Comparison of ENCODE assay signal across 8 cellular contexts in the genomic region with DNA sequence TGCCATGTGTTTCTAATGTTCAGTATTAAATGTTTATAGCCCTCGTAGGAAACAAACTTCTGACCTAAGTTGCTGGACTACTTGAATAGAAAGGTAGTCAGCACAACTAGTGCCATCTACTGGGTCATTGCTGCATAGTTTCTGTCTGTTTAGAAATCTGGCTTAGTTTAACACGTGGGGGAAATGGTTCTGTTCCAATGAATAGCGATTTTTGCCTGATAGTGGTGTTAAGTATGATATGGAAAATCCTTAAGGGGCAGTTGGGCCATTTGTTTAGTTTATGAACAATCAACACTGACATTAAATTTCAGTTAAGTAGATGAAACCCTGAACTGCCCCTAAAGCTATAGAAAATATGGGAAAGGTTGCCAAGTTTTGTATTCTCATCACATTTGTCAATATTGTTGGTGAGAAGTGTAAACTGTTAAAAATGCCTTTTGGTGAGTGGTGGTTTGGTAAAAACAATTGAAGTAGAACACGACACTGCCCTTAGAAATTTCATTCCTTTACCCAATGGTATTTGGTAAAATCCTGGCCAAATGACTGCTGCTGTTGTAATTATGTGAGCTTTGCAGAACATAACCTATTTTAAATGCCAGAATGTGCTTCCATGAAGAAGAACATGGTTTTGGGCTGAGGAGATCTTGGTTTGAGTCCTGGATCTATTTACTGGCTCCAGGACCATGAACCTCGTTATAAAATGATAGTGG. TPM values are rescaled to one million over a fixed set of nuclear protein-coding genes. Genes with fewer than 3 reads are reported as not detected.
DNase-seq lines count a peak whose midpoint lies in the region; ATAC-seq and TF ChIP-seq lines count a peak whose summit lies in the region.

No MANE protein-coding gene starts in this region.

- TF ChIP-seq EP300 in ovary (IDR thresholded peaks at IDR 0.05) = no peak

- H3K36me3 Mint-ChIP-seq in activated CD8-positive, alpha-beta T cell treated with anti-CD3 and anti-CD28 coated beads, Interleukin-2, amount 10 ng/mL, durations not matched to agents 7 days and 5 days (ENCODE audit: low read depth) = peaks cover 32% of the 10 kb centered on the region
- H3K36me3 Mint-ChIP-seq in mesothelial cell of epicardium = no peaks in the 10 kb centered on the region

- H3K27ac ChIP-seq in ovary = no peak overlapping the region

- H3K4me3 ChIP-seq in ovary = no peak overlapping the region

- no peaks in the 10 kb centered on the region for H3K27me3 Mint-ChIP-seq in activated CD8-positive, alpha-beta T cell treated with anti-CD3 and anti-CD28 coated beads, Interleukin-2, amount 10 ng/mL, durations not matched to agents 7 days and 5 days (ENCODE audit: low read depth)
- no peaks in the 10 kb centered on the region for H3K27me3 Mint-ChIP-seq in mesothelial cell of epicardium (ENCODE audit: low read depth)

- peak; percentile 25 to 41 (median 32) for TF ChIP-seq CTCF in ovary (IDR thresholded peaks at IDR 0.05)
- TF ChIP-seq CTCF in mesothelial cell of epicardium (IDR thresholded peaks at IDR 0.05; ENCODE audit: unreplicated experiment) = no peak

- no peaks in the 10 kb centered on the region for H3K4me1 ChIP-seq in ovary (ENCODE audit: insufficient read depth)

- 5 to 9% (median 5%) methylated on average over 5 of the region's 5 CpGs for WGBS in ovary, 3 donors

- no peak overlapping the region for H3K27ac Mint-ChIP-seq in activated CD8-positive, alpha-beta T cell treated with anti-CD3 and anti-CD28 coated beads, Interleukin-2, amount 10 ng/mL, durations not matched to agents 7 days and 5 days
- H3K27ac Mint-ChIP-seq in mesothelial cell of epicardium = no peak overlapping the region

- CTCF ChIA-PET in activated CD8-positive, alpha-beta T cell treated with anti-CD3 and anti-CD28 coated beads, Interleukin-2, amount 10 ng/mL, durations not matched to agents 7 days and 5 days (lab: Charles Lee) = interaction anchor here (0.6 to 2.2 kb wide), 21 partner anchors 9 to 471 kb away, joined by 3 to 26 read pairs (median 5); no protein-coding TSS in a partner anchor

- intact Hi-C loops in ovary (cut with DNase I) = loop anchor here in 3 of 4 donors (5.0 to 10.0 kb wide), 3 partner anchors 126 to 136 kb away; no protein-coding TSS in a partner anchor

- H3K36me3 ChIP-seq in ovary = no peaks in the 10 kb centered on the region

- no peak overlapping the region for H3K4me3 Mint-ChIP-seq in activated CD8-positive, alpha-beta T cell treated with anti-CD3 and anti-CD28 coated beads, Interleukin-2, amount 10 ng/mL, durations not matched to agents 7 days and 5 days
- no peak overlapping the region for H3K4me3 Mint-ChIP-seq in mesothelial cell of epicardium

- DNase-seq in DMS 273 treated with DMSO at 0.1 percent for 48 hours (lab: John Stamatoyannopoulos, UW) (peak; percentile 45), NCI-H526 treated with DMSO at 0.1 percent for 48 hours (lab: John Stamatoyannopoulos, UW) (peak; percentile 41), fibroblast of the conjunctiva (ENCODE audit: low read depth) (peak; percentile 89), ovary (peak in 1 of 5 donors; percentile 42), mesothelial cell of epicardium (ENCODE audit: low spot score in 2 of 2, unreplicated experiment in 2 of 2) (no peak)
- DNase-seq in activated CD8-positive, alpha-beta T cell treated with anti-CD3 and anti-CD28 coated beads, Interleukin-2, amount 10 ng/mL, durations not matched to agents 7 days and 5 days = peak; percentile 74

- no peaks in the 10 kb centered on the region for H3K27me3 ChIP-seq in ovary

- peaks cover 18% of the 10 kb centered on the region for H3K4me1 Mint-ChIP-seq in activated CD8-positive, alpha-beta T cell treated with anti-CD3 and anti-CD28 coated beads, Interleukin-2, amount 10 ng/mL, durations not matched to agents 7 days and 5 days (ENCODE audit: low read depth)
- peaks cover 24% of the 10 kb centered on the region for H3K4me1 Mint-ChIP-seq in mesothelial cell of epicardium

- no peaks in the 10 kb centered on the region for H3K9me3 Mint-ChIP-seq in activated CD8-positive, alpha-beta T cell treated with anti-CD3 and anti-CD28 coated beads, Interleukin-2, amount 10 ng/mL, durations not matched to agents 7 days and 5 days (ENCODE audit: insufficient read depth)
- no peaks in the 10 kb centered on the region for H3K9me3 Mint-ChIP-seq in mesothelial cell of epicardium

- no peak for TF ChIP-seq POLR2A in ovary (IDR thresholded peaks at IDR 0.05)

- ATAC-seq in GM19025 (IDR thresholded peaks at IDR 0.05; ENCODE audit: low read depth, unreplicated experiment) (peak; percentile 46), HG03103 (IDR thresholded peaks at IDR 0.05; ENCODE audit: low read depth, unreplicated experiment) (peak; percentile 57)
- peak; percentile 79 for ATAC-seq in activated CD8-positive, alpha-beta T cell treated with anti-CD3 and anti-CD28 coated beads, Interleukin-2, amount 10 ng/mL, durations not matched to agents 7 days and 5 days

- no peaks in the 10 kb centered on the region for H3K9me3 ChIP-seq in ovary

- POLR2A ChIA-PET in activated CD8-positive, alpha-beta T cell treated with anti-CD3 and anti-CD28 coated beads, Interleukin-2, amount 10 ng/mL, durations not matched to agents 7 days and 5 days (lab: Charles Lee) = interaction anchor here (0.6 kb wide), 1 partner anchor 448 kb away, joined by 3 read pairs; no protein-coding TSS in a partner anchor

RNA-seq across cellular contexts. Expression of a gene that starts 13.2 kb away (rescaled TPM):
- total RNA-seq in activated CD8-positive, alpha-beta T cell treated with anti-CD3 and anti-CD28 coated beads, Interleukin-2, amount 10 ng/mL, durations not matched to agents 7 days and 5 days = 10 to 100 TPM; 52.4 to 54.1 TPM
- total RNA-seq in ovary = 10 to 100 TPM; 11.4 to 17.6 (median 13.4) TPM
- 10 to 100 TPM in 1 of 2 donors, 1 to 10 TPM in 1; 5.3 to 19.1 TPM for polyA plus RNA-seq in ovary
- total RNA-seq in mesothelial cell of epicardium = 13.5 to 15.6 TPM (median 15.4 TPM) in 3 replicates

Comparison
In these comparisons a context has a peak if more than half of its experiments do, and no peak if none do; other contexts are left out.
1. DNase-seq: peak in DMS 273 treated with DMSO at 0.1 percent for 48 hours (single experiment), NCI-H526 treated with DMSO at 0.1 percent for 48 hours (single experiment), activated CD8-positive, alpha-beta T cell treated with anti-CD3 and anti-CD28 coated beads, Interleukin-2, amount 10 ng/mL, durations not matched to agents 7 days and 5 days (single experiment) and fibroblast of the conjunctiva (single experiment); none in mesothelial cell of epicardium (0 of 2).
2. Peak in every context shown above with its lines, with median percentiles within 50 percentile points of each other: ATAC-seq.